Comparison of ENCODE assay signal across 24 cellular contexts in genomic region chr1:209101106-209101505, GRCh38.
A peak's percentile ranks its signal among the peaks of the same experiment; 100 is the strongest.
DNase-seq lines count a peak whose midpoint lies in the region; FAIRE-seq and TF ChIP-seq lines count a peak whose summit lies in the region.
"Had no signal": no experiment of that assay in that cellular context is flagged by ENCODE, and none has a peak within 500 bp of the region (broad histone marks: within the 10 kb centered on the region; RNA-seq: fewer than 3 reads in every experiment).

No MANE protein-coding gene starts in this region.

- no peaks in the 10 kb centered on the region for H3K36me3 Mint-ChIP-seq in HFFc6 (ENCODE audit: low read depth)
- H3K36me3 Mint-ChIP-seq: CD8-positive, alpha-beta T cell had no signal

- FAIRE-seq in D721Med (lab: Jason Lieb, UNC) (peak; percentile 55), GM12892 (lab: Jason Lieb, UNC) (peak; percentile 74)
- FAIRE-seq: A549 had no signal

- H3K4me2 ChIP-seq in KMS-11 = peak overlapping the region; percentile 95; the same call in 1 of the 2 replicates
- H3K4me2 ChIP-seq: A549; BLaER1 treated with 17β-estradiol and CSF1 and Interleukin-3, amounts not matched to agents 10 nM and 100 nM had no signal

- H3K4me3 Mint-ChIP-seq in HFFc6 = no peak overlapping the region
- H3K4me3 Mint-ChIP-seq: B cell; CD4-positive, alpha-beta T cell; CD8-positive, alpha-beta T cell had no signal

- H4K20me1 ChIP-seq in KMS-11 (ENCODE audit: insufficient read depth) = no peaks in the 10 kb centered on the region
- H4K20me1 ChIP-seq: BLaER1 treated with 17β-estradiol and CSF1 and Interleukin-3, amounts not matched to agents 10 nM and 100 nM had no signal

- peaks cover 9% of the 10 kb centered on the region; the same call in 1 of the 2 replicates for H3K4me1 Mint-ChIP-seq in HFFc6 (ENCODE audit: low read depth)
- H3K4me1 Mint-ChIP-seq: B cell had no signal

- peaks cover 95% of the 10 kb centered on the region for H3K4me1 ChIP-seq in KMS-11 (ENCODE audit: low read depth, poor library complexity, severe bottlenecking)
- H3K4me1 ChIP-seq: BLaER1 treated with 17β-estradiol and CSF1 and Interleukin-3, amounts not matched to agents 10 nM and 100 nM had no signal

- TF ChIP-seq CTCF in D721Med (IDR thresholded peaks at IDR 0.05; ENCODE audit: insufficient read depth, missing control alignments) (no peak), KMS-11 (conservative IDR thresholded peaks at IDR 0.05; ENCODE audit: low read depth, low read length) (no peak), HFFc6 (IDR thresholded peaks at IDR 0.05) (no peak)

- no peak for TF ChIP-seq POLR2A in GM12892 (IDR thresholded peaks at IDR 0.05; ENCODE audit: low read depth, low read length)

- no peaks in the 10 kb centered on the region for H3K27me3 ChIP-seq in KMS-11 (ENCODE audit: insufficient read depth, low read depth)
- H3K27me3 ChIP-seq: BLaER1 treated with 17β-estradiol and CSF1 and Interleukin-3, amounts not matched to agents 10 nM and 100 nM had no signal

- H3K27me3 Mint-ChIP-seq in HFFc6 (ENCODE audit: insufficient read depth) = no peaks in the 10 kb centered on the region; the same call in 1 of the 2 replicates
- H3K27me3 Mint-ChIP-seq: CD4-positive, alpha-beta T cell had no signal

- H3K27ac ChIP-seq in KMS-11 = peak overlapping the region; percentile 93; the same call in 1 of the 2 replicates
- H3K27ac ChIP-seq: 22Rv1; A549; BLaER1 treated with 17β-estradiol and CSF1 and Interleukin-3, amounts not matched to agents 10 nM and 100 nM; C4-2B had no signal

- peaks cover 12% of the 10 kb centered on the region; the same call in 1 of the 2 replicates for H3K79me2 ChIP-seq in KMS-11 (ENCODE audit: insufficient read depth, low read depth)

- H3K4me3 ChIP-seq in KMS-11 (IDR thresholded peaks at IDR 0.05; ENCODE audit: insufficient read depth, low read depth, low read length) = no peak overlapping the region
- H3K4me3 ChIP-seq: A549; BLaER1 treated with 17β-estradiol and CSF1 and Interleukin-3, amounts not matched to agents 10 nM and 100 nM had no signal

- no peaks in the 10 kb centered on the region for H3K9me3 Mint-ChIP-seq in HFFc6
- H3K9me3 Mint-ChIP-seq: CD4-positive, alpha-beta T cell; CD8-positive, alpha-beta T cell had no signal

- DNase-seq in D721Med (ENCODE audit: insufficient read length, low spot score) = no peak
- no peak for DNase-seq in GM12892 (ENCODE audit: insufficient read length)
- DNase-seq in putamen (ENCODE audit: low spot score) = peak; percentile 26
- no peak for DNase-seq in HFFc6
- no peak for DNase-seq in GF-D8 (lab: John Stamatoyannopoulos, UW)
- DNase-seq in NCI-H82 (lab: John Stamatoyannopoulos, UW) = no peak
- DNase-seq: AML-193; Caco-2; Calu3; CD4-positive, alpha-beta T cell; CD8-positive, alpha-beta T cell; DMS 273 treated with DMSO at 0.1 percent for 48 hours; DMS153; DMS53; DMS79; DND-41; EL; GDM1 had no signal

- H2AFZ ChIP-seq in KMS-11 (ENCODE audit: low read depth) = no peak overlapping the region

- H3K36me3 ChIP-seq in KMS-11 (ENCODE audit: insufficient read depth) = no peaks in the 10 kb centered on the region
- H3K36me3 ChIP-seq: BLaER1 treated with 17β-estradiol and CSF1 and Interleukin-3, amounts not matched to agents 10 nM and 100 nM had no signal

- H3K27ac Mint-ChIP-seq in HFFc6 = no peak overlapping the region
- H3K27ac Mint-ChIP-seq: B cell; CD4-positive, alpha-beta T cell; CD8-positive, alpha-beta T cell had no signal

- H3K9ac ChIP-seq in KMS-11 = no peak overlapping the region
- H3K9ac ChIP-seq: BLaER1 treated with 17β-estradiol and CSF1 and Interleukin-3, amounts not matched to agents 10 nM and 100 nM had no signal
